In genomic region chr9:89274838-89275237, GRCh38 we compare ENCODE assay signal across 16 cellular contexts. TPM values are rescaled to one million over a fixed set of nuclear protein-coding genes. Genes with fewer than 3 reads are reported as not detected.
DNase-seq lines count a peak whose midpoint lies in the region; ATAC-seq and TF ChIP-seq lines count a peak whose summit lies in the region.
"Had no signal": no experiment of that assay in that cellular context is flagged by ENCODE, and none has a peak within 500 bp of the region (broad histone marks: within the 10 kb centered on the region; RNA-seq: fewer than 3 reads in every experiment).

No MANE protein-coding gene starts in this region.

- no peak overlapping the region for H3K27ac Mint-ChIP-seq in stimulated activated naive B cell treated with anti-CD40 and anti-IgM and Interleukin-4, amounts not matched to agents 10 μg/mL and 1 μg/mL and 100 μg/mL, for 72 hours
- H3K27ac Mint-ChIP-seq: IgD-negative memory B cell, nephron, T-cell had no signal

- peak; percentile 46 for DNase-seq in A172 (ENCODE audit: low spot score)
- DNase-seq in AG20443 (ENCODE audit: low spot score) = peak; percentile 57
- peak; percentile 34 for DNase-seq in RKO (ENCODE audit: low spot score)
- DNase-seq in fibroblast of peridontal ligament (ENCODE audit: extremely low read depth) = peak; percentile 92
- DNase-seq in stimulated activated naive B cell treated with anti-CD40 and anti-IgM and Interleukin-4, amounts not matched to agents 10 μg/mL and 1 μg/mL and 100 μg/mL, for 72 hours = no peak
- no peak for DNase-seq in BE2C
- DNase-seq in OCI-M1 (lab: John Stamatoyannopoulos, UW) = no peak
- DNase-seq: kidney; NCI-H2029; NK-92 treated with Interleukin-12 subunit alpha and Interleukin-12 subunit beta, amount 100 ng/mL, for 24 hours; stomach; T-cell had no signal

- peaks cover 7 to 10% of the 10 kb centered on the region in 2 donors for H3K27me3 Mint-ChIP-seq in stimulated activated naive B cell treated with anti-CD40 and anti-IgM and Interleukin-4, amounts not matched to agents 10 μg/mL and 1 μg/mL and 100 μg/mL, for 72 hours

- H3K4me1 Mint-ChIP-seq in stimulated activated naive B cell treated with anti-CD40 and anti-IgM and Interleukin-4, amounts not matched to agents 10 μg/mL and 1 μg/mL and 100 μg/mL, for 72 hours = no peaks in the 10 kb centered on the region
- H3K4me1 Mint-ChIP-seq: IgD-negative memory B cell, nephron had no signal

- H3K4me1 ChIP-seq in BE2C = no peaks in the 10 kb centered on the region

- H3K4me3 ChIP-seq in BE2C (ENCODE audit: low read depth, low read length) = no peak overlapping the region
- H3K4me3 ChIP-seq: cardiac muscle cell, stomach had no signal

- no peak overlapping the region for H3K4me3 Mint-ChIP-seq in stimulated activated naive B cell treated with anti-CD40 and anti-IgM and Interleukin-4, amounts not matched to agents 10 μg/mL and 1 μg/mL and 100 μg/mL, for 72 hours
- H3K4me3 Mint-ChIP-seq: IgD-negative memory B cell, nephron, T-cell had no signal

- no peaks in the 10 kb centered on the region for H3K27me3 ChIP-seq in BE2C
- H3K27me3 ChIP-seq: cardiac muscle cell, stomach had no signal

- no peak for TF ChIP-seq CTCF in BE2C (IDR thresholded peaks at IDR 0.05; ENCODE audit: low read depth, low read length)

- no peak for ATAC-seq in stimulated activated naive B cell treated with anti-CD40 and anti-IgM and Interleukin-4, amounts not matched to agents 10 μg/mL and 1 μg/mL and 100 μg/mL, for 72 hours (replicated peaks)
- no peak for ATAC-seq in HG03565 (IDR thresholded peaks at IDR 0.05; ENCODE audit: unreplicated experiment)
- ATAC-seq: T-cell had no signal

- H3K36me3 Mint-ChIP-seq in stimulated activated naive B cell treated with anti-CD40 and anti-IgM and Interleukin-4, amounts not matched to agents 10 μg/mL and 1 μg/mL and 100 μg/mL, for 72 hours = peaks cover 19 to 32% of the 10 kb centered on the region in 2 donors
- H3K36me3 Mint-ChIP-seq: IgD-negative memory B cell had no signal

- H3K36me3 ChIP-seq in BE2C = no peaks in the 10 kb centered on the region
- H3K36me3 ChIP-seq: cardiac muscle cell, stomach had no signal

- H3K9me3 ChIP-seq in BE2C = peaks cover 4% of the 10 kb centered on the region; the same call in 1 of the 2 replicates

- H3K9me3 Mint-ChIP-seq in stimulated activated naive B cell treated with anti-CD40 and anti-IgM and Interleukin-4, amounts not matched to agents 10 μg/mL and 1 μg/mL and 100 μg/mL, for 72 hours = peaks cover 22 to 23% of the 10 kb centered on the region in 2 donors

RNA-seq across cellular contexts. Expression of gene CKS2, which starts 36.2 kb away (rescaled TPM):
- total RNA-seq in A172 (2014; rRNA removed; shearing (Covaris generic)) = 446 and 553 TPM in 2 replicates
- polyA plus RNA-seq in BE2C (2012; ENCODE audit: insufficient read depth, insufficient read length, low read depth) = 83.5 TPM

RNA-seq across cellular contexts. Expression of gene SECISBP2, which starts 43.5 kb away (rescaled TPM):
- total RNA-seq in A172 (2014; rRNA removed; shearing (Covaris generic)) = 33.2 and 33.8 TPM in 2 replicates
- 45.0 TPM for polyA plus RNA-seq in BE2C (2012; ENCODE audit: insufficient read depth, insufficient read length, low read depth)

Comparison
In these comparisons a context has a peak if more than half of its experiments do, and no peak if none do; other contexts are left out.
1. DNase-seq: peak in A172 (single experiment), AG20443 (single experiment), RKO (single experiment) and fibroblast of peridontal ligament (single experiment); none in stimulated activated naive B cell treated with anti-CD40 and anti-IgM and Interleukin-4, amounts not matched to agents 10 μg/mL and 1 μg/mL and 100 μg/mL, for 72 hours (single experiment), BE2C (single experiment) and OCI-M1 (single experiment).